ENCODE assay signal across 40 cellular contexts in the genomic region with DNA sequence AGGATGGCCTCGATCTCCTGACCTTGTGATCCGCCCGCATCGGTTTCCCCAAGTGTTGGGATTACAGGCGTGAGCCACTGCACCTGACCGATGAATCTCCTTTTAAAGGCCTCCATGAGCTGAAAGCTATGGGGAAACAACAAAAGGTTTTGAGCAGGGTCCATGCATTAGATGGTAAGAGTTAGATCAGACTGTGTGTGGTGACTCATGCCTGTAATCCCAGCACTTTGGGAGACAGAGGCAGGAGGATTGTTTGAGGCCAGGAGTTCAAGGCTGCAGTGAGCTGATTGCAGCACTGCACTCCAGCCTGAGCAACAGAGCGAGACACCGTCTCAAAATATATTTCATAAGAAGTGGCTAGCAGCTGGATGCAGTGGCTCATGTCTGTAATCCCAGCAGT.
"Had no signal": no experiment of that assay in that cellular context is flagged by ENCODE, and none has a peak within 500 bp of the region (broad histone marks: within the 10 kb centered on the region; RNA-seq: fewer than 3 reads in every experiment).

No MANE protein-coding gene starts in this region.

- H3K4me1 Mint-ChIP-seq: activated naive CD4-positive, alpha-beta T cell treated with anti-CD3 and anti-CD28 coated beads, Interleukin-2, amount 10 ng/mL, durations not matched to agents 7 days and 5 days; activated naive CD4-positive, alpha-beta T cell treated with anti-CD3 and anti-CD28 coated beads, Interleukin-2, amount 50 U/mL, for 24 hours; activated naive CD8-positive, alpha-beta T cell treated with anti-CD3 and anti-CD28 coated beads for 36 hours; activated naive CD8-positive, alpha-beta T cell treated with anti-CD3 and anti-CD28 coated beads, Interleukin-2, amount 10 ng/mL, durations not matched to agents 7 days and 5 days; activated naive CD8-positive, alpha-beta T cell treated with anti-CD3 and anti-CD28 coated beads, Interleukin-2, amount 50 U/mL, for 24 hours; activated T-helper 17 cell treated with anti-CD3 and anti-CD28 coated beads, Interleukin-2, amount 50 U/mL, for 72 hours; central memory CD8-positive, alpha-beta T cell had no signal

- ATAC-seq: activated naive CD4-positive, alpha-beta T cell treated with anti-CD3 and anti-CD28 coated beads, Interleukin-2, amount 50 U/mL, for 72 hours; activated naive CD8-positive, alpha-beta T cell treated with anti-CD3 and anti-CD28 coated beads, Interleukin-2, amount 50 U/mL, for 24 hours; activated T-cell treated with anti-CD3 and anti-CD28 coated beads, Interleukin-2, amount 50 U/mL, for 4 hours; activated T-cell treated with anti-CD3 and anti-CD28 coated beads, Interleukin-2, amount 50 U/mL, for 72 hours; activated T-helper 17 cell treated with anti-CD3 and anti-CD28 coated beads, Interleukin-2, amount 50 U/mL, for 72 hours; body of pancreas had no signal

- H3K27me3 Mint-ChIP-seq: activated naive CD4-positive, alpha-beta T cell treated with anti-CD3 and anti-CD28 coated beads, Interleukin-2, amount 50 U/mL, for 24 hours; activated naive CD8-positive, alpha-beta T cell; activated naive CD8-positive, alpha-beta T cell treated with anti-CD3 and anti-CD28 coated beads for 36 hours; activated naive CD8-positive, alpha-beta T cell treated with anti-CD3 and anti-CD28 coated beads, Interleukin-2, amount 50 U/mL, for 24 hours; activated T-cell treated with anti-CD3 and anti-CD28 coated beads, Interleukin-2, amount 50 U/mL, for 24 hours; central memory CD8-positive, alpha-beta T cell had no signal

- H3K9me3 Mint-ChIP-seq: activated naive CD4-positive, alpha-beta T cell treated with anti-CD3 and anti-CD28 coated beads for 36 hours; activated naive CD4-positive, alpha-beta T cell treated with anti-CD3 and anti-CD28 coated beads, Interleukin-2, amount 10 ng/mL, durations not matched to agents 7 days and 5 days; activated naive CD4-positive, alpha-beta T cell treated with anti-CD3 and anti-CD28 coated beads, Interleukin-2, amount 50 U/mL, for 24 hours; activated naive CD4-positive, alpha-beta T cell treated with anti-CD3 and anti-CD28 coated beads, Interleukin-2, amount 50 U/mL, for 72 hours; activated naive CD8-positive, alpha-beta T cell treated with anti-CD3 and anti-CD28 coated beads for 36 hours; activated naive CD8-positive, alpha-beta T cell treated with anti-CD3 and anti-CD28 coated beads, Interleukin-2, amount 10 ng/mL, durations not matched to agents 7 days and 5 days; activated naive CD8-positive, alpha-beta T cell treated with anti-CD3 and anti-CD28 coated beads, Interleukin-2, amount 50 U/mL, for 24 hours; activated T-cell treated with anti-CD3 and anti-CD28 coated beads, Interleukin-2, amount 50 U/mL, for 24 hours; activated T-cell treated with anti-CD3 and anti-CD28 coated beads, Interleukin-2, amount 50 U/mL, for 4 hours; activated T-cell treated with anti-CD3 and anti-CD28 coated beads, Interleukin-2, amount 50 U/mL, for 72 hours; activated T-helper 1 cell treated with anti-CD3 and anti-CD28 coated beads, Interleukin-12 subunit alpha, Interleukin-12 subunit beta, Interleukin-2, Interleukin-4 antibody, amounts not matched to agents 30 ng/mL and 10 ng/mL and 1 ng/mL, durations not matched to agents 14 hours and 24 hours and 36 hours; activated T-helper 17 cell treated with anti-CD3 and anti-CD28 coated beads, Interleukin-2, amount 50 U/mL, for 72 hours; activated T-helper 2 cell treated with anti-CD3 and anti-CD28 coated beads, Interferon-gamma antibody, Interleukin-2, Interleukin-4, amounts not matched to agents 10 μg/mL and 5 μg/mL and 100 μg/mL, durations not matched to agents 14 hours and 24 hours and 36 hours; brain; central memory CD8-positive, alpha-beta T cell had no signal

- H3K36me3 ChIP-seq: adrenal gland, ascending aorta, brain microvascular endothelial cell, breast epithelium, cardiac muscle cell had no signal

- H3K4me1 ChIP-seq: adrenal gland, ascending aorta, body of pancreas, breast epithelium had no signal

- H3K36me3 Mint-ChIP-seq: activated naive CD4-positive, alpha-beta T cell treated with anti-CD3 and anti-CD28 coated beads, Interleukin-2, amount 10 ng/mL, durations not matched to agents 7 days and 5 days; activated naive CD4-positive, alpha-beta T cell treated with anti-CD3 and anti-CD28 coated beads, Interleukin-2, amount 50 U/mL, for 24 hours; activated naive CD4-positive, alpha-beta T cell treated with anti-CD3 and anti-CD28 coated beads, Interleukin-2, amount 50 U/mL, for 72 hours; activated naive CD8-positive, alpha-beta T cell; activated naive CD8-positive, alpha-beta T cell treated with anti-CD3 and anti-CD28 coated beads for 36 hours; activated naive CD8-positive, alpha-beta T cell treated with anti-CD3 and anti-CD28 coated beads, Interleukin-2, amount 10 ng/mL, durations not matched to agents 7 days and 5 days; brain had no signal

- FAIRE-seq: astrocyte, bronchial epithelial cell had no signal

- H3K9me3 ChIP-seq: adrenal gland, ascending aorta, body of pancreas, breast epithelium had no signal

- H3K27ac ChIP-seq: adrenal gland, ascending aorta, body of pancreas, brain microvascular endothelial cell, breast epithelium, cardiac muscle cell had no signal

- H3K27me3 ChIP-seq: adrenal gland, ascending aorta, body of pancreas, brain microvascular endothelial cell, breast epithelium, cardiac muscle cell had no signal

- H3K4me3 ChIP-seq: adrenal gland, ascending aorta, body of pancreas, breast epithelium, cardiac muscle cell had no signal

- DNase-seq: activated effector memory CD4-positive, alpha-beta T cell treated with anti-CD3 and anti-CD28 coated beads, Interleukin-2, amount 50 U/mL, for 16 hours; activated effector memory CD4-positive, alpha-beta T cell treated with Interleukin-2 at 50 U/mL for 16 hours; activated gamma-delta T cell; activated gamma-delta T cell treated with Interleukin-2 at 50 U/mL for 16 hours; activated naive CD4-positive, alpha-beta T cell; activated naive CD4-positive, alpha-beta T cell treated with anti-CD3 and anti-CD28 coated beads for 36 hours; activated naive CD4-positive, alpha-beta T cell treated with anti-CD3 and anti-CD28 coated beads, Interleukin-2, amount 10 ng/mL, durations not matched to agents 7 days and 5 days; activated naive CD4-positive, alpha-beta T cell treated with anti-CD3 and anti-CD28 coated beads, Interleukin-2, amount 50 U/mL, for 16 hours; activated naive CD4-positive, alpha-beta T cell treated with Interleukin-2 at 50 U/mL for 16 hours; activated naive CD8-positive, alpha-beta T cell treated with anti-CD3 and anti-CD28 coated beads for 36 hours; activated naive CD8-positive, alpha-beta T cell treated with anti-CD3 and anti-CD28 coated beads, Interleukin-2, amount 10 ng/mL, durations not matched to agents 7 days and 5 days; activated naive CD8-positive, alpha-beta T cell treated with anti-CD3 and anti-CD28 coated beads, Interleukin-2, amount 50 U/mL, for 24 hours; activated T-cell treated with anti-CD3 and anti-CD28 coated beads, Interleukin-2, amount 50 U/mL, for 1 hour; activated T-cell treated with anti-CD3 and anti-CD28 coated beads, Interleukin-2, amount 50 U/mL, for 24 hours; activated T-cell treated with anti-CD3 and anti-CD28 coated beads, Interleukin-2, amount 50 U/mL, for 4 hours; activated T-cell treated with anti-CD3 and anti-CD28 coated beads, Interleukin-2, amount 50 U/mL, for 48 hours; activated T-cell treated with anti-CD3 and anti-CD28 coated beads, Interleukin-2, amount 50 U/mL, for 72 hours; adrenal gland; amniotic stem cell; amygdala; anterior cingulate cortex; aorta; body of pancreas; brain microvascular endothelial cell; caudate nucleus; central memory CD4-positive, alpha-beta T cell; cerebellar nuclear complex had no signal

- H3K4me3 Mint-ChIP-seq: activated naive CD4-positive, alpha-beta T cell treated with anti-CD3 and anti-CD28 coated beads for 36 hours; activated naive CD4-positive, alpha-beta T cell treated with anti-CD3 and anti-CD28 coated beads, Interleukin-2, amount 10 ng/mL, durations not matched to agents 7 days and 5 days; activated naive CD4-positive, alpha-beta T cell treated with anti-CD3 and anti-CD28 coated beads, Interleukin-2, amount 50 U/mL, for 24 hours; activated naive CD8-positive, alpha-beta T cell; activated naive CD8-positive, alpha-beta T cell treated with anti-CD3 and anti-CD28 coated beads for 36 hours; activated naive CD8-positive, alpha-beta T cell treated with anti-CD3 and anti-CD28 coated beads, Interleukin-2, amount 10 ng/mL, durations not matched to agents 7 days and 5 days; activated naive CD8-positive, alpha-beta T cell treated with anti-CD3 and anti-CD28 coated beads, Interleukin-2, amount 50 U/mL, for 24 hours; activated T-cell treated with anti-CD3 and anti-CD28 coated beads, Interleukin-2, amount 50 U/mL, for 24 hours; activated T-cell treated with anti-CD3 and anti-CD28 coated beads, Interleukin-2, amount 50 U/mL, for 4 hours; activated T-cell treated with anti-CD3 and anti-CD28 coated beads, Interleukin-2, amount 50 U/mL, for 72 hours; activated T-helper 1 cell treated with anti-CD3 and anti-CD28 coated beads, Interleukin-12 subunit alpha, Interleukin-12 subunit beta, Interleukin-2, Interleukin-4 antibody, amounts not matched to agents 30 ng/mL and 10 ng/mL and 1 ng/mL, durations not matched to agents 14 hours and 24 hours and 36 hours; activated T-helper 17 cell treated with anti-CD3 and anti-CD28 coated beads, Interleukin-2, amount 50 U/mL, for 72 hours; brain; central memory CD8-positive, alpha-beta T cell had no signal

- H3K27ac Mint-ChIP-seq: activated naive CD4-positive, alpha-beta T cell treated with anti-CD3 and anti-CD28 coated beads for 36 hours; activated naive CD4-positive, alpha-beta T cell treated with anti-CD3 and anti-CD28 coated beads, Interleukin-2, amount 10 ng/mL, durations not matched to agents 7 days and 5 days; activated naive CD4-positive, alpha-beta T cell treated with anti-CD3 and anti-CD28 coated beads, Interleukin-2, amount 50 U/mL, for 24 hours; activated naive CD4-positive, alpha-beta T cell treated with anti-CD3 and anti-CD28 coated beads, Interleukin-2, amount 50 U/mL, for 72 hours; activated naive CD8-positive, alpha-beta T cell; activated naive CD8-positive, alpha-beta T cell treated with anti-CD3 and anti-CD28 coated beads for 36 hours; activated naive CD8-positive, alpha-beta T cell treated with anti-CD3 and anti-CD28 coated beads, Interleukin-2, amount 10 ng/mL, durations not matched to agents 7 days and 5 days; activated naive CD8-positive, alpha-beta T cell treated with anti-CD3 and anti-CD28 coated beads, Interleukin-2, amount 50 U/mL, for 24 hours; activated T-cell treated with anti-CD3 and anti-CD28 coated beads, Interleukin-2, amount 50 U/mL, for 24 hours; activated T-cell treated with anti-CD3 and anti-CD28 coated beads, Interleukin-2, amount 50 U/mL, for 72 hours; activated T-helper 1 cell treated with anti-CD3 and anti-CD28 coated beads, Interleukin-12 subunit alpha, Interleukin-12 subunit beta, Interleukin-2, Interleukin-4 antibody, amounts not matched to agents 30 ng/mL and 10 ng/mL and 1 ng/mL, durations not matched to agents 14 hours and 24 hours and 36 hours; activated T-helper 17 cell treated with anti-CD3 and anti-CD28 coated beads, Interleukin-2, amount 50 U/mL, for 72 hours; activated T-helper 2 cell treated with anti-CD3 and anti-CD28 coated beads, Interferon-gamma antibody, Interleukin-2, Interleukin-4, amounts not matched to agents 10 μg/mL and 5 μg/mL and 100 μg/mL, durations not matched to agents 14 hours and 24 hours and 36 hours; brain had no signal
